ENCODE assay signal across 8 cellular contexts in the genomic region with DNA sequence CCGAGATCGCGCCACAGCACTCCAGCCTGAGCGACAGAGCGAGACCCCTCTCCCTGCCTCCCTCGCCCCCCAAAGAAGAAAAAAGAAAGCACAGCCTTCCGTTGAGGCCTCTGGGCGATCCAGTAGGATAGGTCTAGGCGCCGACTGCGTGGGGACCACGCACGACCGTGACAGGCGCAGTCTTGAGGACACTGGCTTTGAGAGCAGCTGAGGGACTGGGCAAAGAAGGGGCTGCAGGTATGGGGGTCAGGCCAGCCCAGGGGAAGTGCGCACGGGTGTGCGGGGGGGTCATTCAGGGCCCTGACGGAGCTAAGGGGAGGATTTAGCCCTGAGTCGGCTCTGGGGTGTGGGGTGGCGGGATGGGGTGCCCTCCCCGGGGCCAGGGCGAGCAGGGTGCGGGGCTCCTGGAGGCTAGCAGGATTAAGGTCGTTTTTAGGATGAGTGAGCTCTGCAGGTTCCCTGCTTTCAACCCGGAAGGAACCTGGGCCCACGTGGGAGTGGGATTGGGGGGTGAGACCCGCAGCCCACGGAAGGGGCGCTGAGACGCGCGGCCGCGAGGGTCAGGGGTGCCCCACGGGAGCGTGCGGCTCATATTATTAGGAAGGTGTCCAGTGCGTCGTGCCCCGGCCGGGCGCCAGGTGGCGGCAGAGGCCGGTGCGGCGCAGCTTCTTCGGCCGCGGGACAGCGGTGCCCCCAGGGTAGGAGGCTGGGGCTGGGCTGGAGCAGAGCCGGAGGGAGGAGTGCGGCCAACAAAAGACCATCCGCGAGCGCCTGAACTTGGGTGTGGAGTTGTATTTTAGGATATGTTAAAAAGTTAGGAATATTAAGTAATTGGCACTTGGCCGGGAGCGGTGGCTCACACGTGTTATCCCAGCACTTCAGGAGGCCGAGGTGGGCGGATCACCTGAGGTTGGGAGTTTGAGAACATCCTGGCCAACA. TPM values are rescaled to one million over a fixed set of nuclear protein-coding genes. Genes with fewer than 3 reads are reported as not detected.
A peak's percentile ranks its signal among the peaks of the same experiment; 100 is the strongest.
DNase-seq lines count a peak whose midpoint lies in the region; ATAC-seq and TF ChIP-seq lines count a peak whose summit lies in the region.

No MANE protein-coding gene starts in this region.

- H3K4me1 Mint-ChIP-seq in activated naive CD4-positive, alpha-beta T cell treated with anti-CD3 and anti-CD28 coated beads, Interleukin-2, amount 50 U/mL, for 24 hours, result peaks cover 6% of the 10 kb centered on the region

- no peaks in the 10 kb centered on the region for H3K4me1 ChIP-seq in ES-I3 (ENCODE audit: insufficient read depth, low read length)

- intact Hi-C loops in Right ventricle myocardium inferior (cut with DNase I), result loop anchor here (2.0 to 5.0 kb wide), 3 partner anchors 70 to 900 kb away; no protein-coding TSS in a partner anchor

- H3K9ac ChIP-seq in ES-I3 (ENCODE audit: low read depth, low read length), result peak overlapping the region; percentile 71

- no peaks in the 10 kb centered on the region for H3K9me3 Mint-ChIP-seq in activated naive CD4-positive, alpha-beta T cell treated with anti-CD3 and anti-CD28 coated beads, Interleukin-2, amount 50 U/mL, for 24 hours

- POLR2A ChIA-PET in RWPE1 (lab: Yijun Ruan, JAX; ENCODE audit: low non-redundant PET), result no interaction called here

- peak overlapping the region; percentile 39 for H3K4me3 Mint-ChIP-seq in activated naive CD4-positive, alpha-beta T cell treated with anti-CD3 and anti-CD28 coated beads, Interleukin-2, amount 50 U/mL, for 24 hours

- H3K27me3 Mint-ChIP-seq in activated naive CD4-positive, alpha-beta T cell treated with anti-CD3 and anti-CD28 coated beads, Interleukin-2, amount 50 U/mL, for 24 hours, result peaks cover 1% of the 10 kb centered on the region

- TF ChIP-seq CTCF in RWPE1 (conservative IDR thresholded peaks at IDR 0.05; ENCODE audit: low read depth), result peak; percentile 99

- ATAC-seq in GM21515 (IDR thresholded peaks at IDR 0.05; ENCODE audit: unreplicated experiment) (peak; percentile 97), Right ventricle myocardium inferior (peak; percentile 95)

- peaks cover 1% of the 10 kb centered on the region for H3K36me3 Mint-ChIP-seq in activated naive CD4-positive, alpha-beta T cell treated with anti-CD3 and anti-CD28 coated beads, Interleukin-2, amount 50 U/mL, for 24 hours

- H3K9me3 ChIP-seq in ES-I3 (ENCODE audit: control insufficient read depth, insufficient read depth, low read length), result peaks cover 3% of the 10 kb centered on the region; the same call in 1 of the 2 replicates

- CTCF ChIA-PET in RWPE1 (lab: Yijun Ruan, JAX), result interaction anchor here (0.6 to 1.9 kb wide), 11 partner anchors 13 to 903 kb away, joined by 3 to 11 read pairs (median 4); no protein-coding TSS in a partner anchor

- DNase-seq in HT-29 (ENCODE audit: low spot score), result peak; percentile 35
- DNase-seq in RWPE1 (ENCODE audit: low spot score), result peak; percentile 73
- DNase-seq in Right ventricle myocardium inferior (ENCODE audit: missing footprints), result peak; percentile 88
- peak; percentile 17 for DNase-seq in pons (ENCODE audit: low spot score)
- DNase-seq in AML-193 (lab: John Stamatoyannopoulos, UW), result no peak

- H3K27ac ChIP-seq in RWPE1, result no peak overlapping the region

- H3K36me3 ChIP-seq in ES-I3 (ENCODE audit: insufficient read depth, low read length), result no peaks in the 10 kb centered on the region

- H3K27ac Mint-ChIP-seq in activated naive CD4-positive, alpha-beta T cell treated with anti-CD3 and anti-CD28 coated beads, Interleukin-2, amount 50 U/mL, for 24 hours, result no peak overlapping the region

RNA-seq across cellular contexts. Expression of gene ZNF236, which starts 20.5 kb away (rescaled TPM):
- 4.5 and 6.6 TPM in 2 replicates for total RNA-seq in HT-29 (2014; rRNA removed; shearing (Covaris generic))
- total RNA-seq in Right ventricle myocardium inferior, result 10.9 TPM

Comparison
In these comparisons a context has a peak if more than half of its experiments do, and no peak if none do; other contexts are left out.
1. DNase-seq: peak in HT-29 (single experiment), RWPE1 (single experiment), Right ventricle myocardium inferior (single experiment) and pons (single experiment); none in AML-193 (0 of 2).